ENCODE assay signal across 14 cellular contexts in the genomic region with DNA sequence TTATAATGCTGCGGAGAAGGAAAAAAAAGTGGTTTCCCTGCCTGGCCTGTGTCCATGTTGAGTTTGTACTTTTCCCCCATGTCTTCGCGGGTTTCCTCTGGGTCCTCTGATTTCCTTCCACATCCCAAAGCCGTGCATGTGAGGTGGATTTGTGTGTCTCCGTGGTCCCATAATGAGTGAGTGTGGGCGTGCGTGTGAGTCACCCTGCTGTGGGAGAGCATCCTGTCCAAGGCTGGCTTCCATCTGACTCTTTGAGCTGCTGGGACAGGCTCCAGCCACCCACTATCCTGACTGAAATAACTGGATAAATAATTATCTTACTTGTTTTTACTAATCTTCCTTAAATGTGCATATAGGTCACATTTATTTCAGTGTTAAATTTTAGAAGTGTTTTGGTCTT. TPM values are rescaled to one million over a fixed set of nuclear protein-coding genes. Genes with fewer than 3 reads are reported as not detected.
DNase-seq lines count a peak whose midpoint lies in the region; ATAC-seq and TF ChIP-seq lines count a peak whose summit lies in the region.
"Had no signal": no experiment of that assay in that cellular context is flagged by ENCODE, and none has a peak within 500 bp of the region (broad histone marks: within the 10 kb centered on the region; RNA-seq: fewer than 3 reads in every experiment).

No MANE protein-coding gene starts in this region.

- H3K9me3 ChIP-seq in left ventricle myocardium inferior (replicated peaks) (no peaks in the 10 kb centered on the region), prostate gland (no peaks in the 10 kb centered on the region), neural progenitor cell (ENCODE audit: low read depth) (no peaks in the 10 kb centered on the region)
- H3K9me3 ChIP-seq: vagina had no signal

- ATAC-seq in GM18498 (IDR thresholded peaks at IDR 0.05; ENCODE audit: unreplicated experiment): no peak
- ATAC-seq: natural killer cell had no signal

- no peaks in the 10 kb centered on the region for H3K4me1 Mint-ChIP-seq in neural progenitor cell

- WGBS in prostate gland: 51% methylated on average over 7 of the region's 7 CpGs

- in situ Hi-C loops in brain microvascular endothelial cell (cut with HindIII; ENCODE audit: low pct_ligation_motif_present, low sequenced_read_pairs): no loop called here

- H3K4me3 Mint-ChIP-seq in neural progenitor cell: no peak overlapping the region
- H3K4me3 Mint-ChIP-seq: natural killer cell had no signal

- H3K4me1 ChIP-seq in left ventricle myocardium inferior: peaks cover 20% of the 10 kb centered on the region
- no peaks in the 10 kb centered on the region for H3K4me1 ChIP-seq in prostate gland (replicated peaks)
- H3K4me1 ChIP-seq in neural progenitor cell: no peaks in the 10 kb centered on the region

- intact Hi-C loops in left ventricle myocardium inferior (cut with micrococcal nuclease) (no loop called here), prostate gland (cut with DNase I) (no loop called here)

- H3K9ac ChIP-seq in neural progenitor cell: no peak overlapping the region

- no peaks in the 10 kb centered on the region for H3K9me3 Mint-ChIP-seq in neural progenitor cell
- H3K9me3 Mint-ChIP-seq: natural killer cell had no signal

- DNase-seq in GM04504 (ENCODE audit: low read depth): peak; percentile 62
- peak; percentile 77 for DNase-seq in brain microvascular endothelial cell
- DNase-seq in left ventricle myocardium inferior: peak; percentile 52
- peak; percentile 94 for DNase-seq in skeletal muscle cell (ENCODE audit: low read depth)
- no peak for DNase-seq in stimulated activated CD4-positive, alpha-beta T cell treated with anti-CD3 and anti-CD28 coated beads, Interleukin-4, amount 100 ng/mL, for 4 hours
- DNase-seq in prostate gland (ENCODE audit: low spot score): no peak
- DNase-seq in neural progenitor cell (ENCODE audit: low spot score): no peak
- DNase-seq: activated CD4-positive, alpha-beta T cell treated with anti-CD3 and anti-CD28 coated beads, Interleukin-2, amount 50 U/mL, for 1 hour; DND-41; natural killer cell; NCI-H2029 treated with DMSO at 0.1 percent for 48 hours; SHP77 treated with DMSO at 0.1 percent for 48 hours had no signal

- no peak overlapping the region for H3K27ac Mint-ChIP-seq in neural progenitor cell
- H3K27ac Mint-ChIP-seq: natural killer cell had no signal

- no peak for TF ChIP-seq POLR2A in prostate gland (IDR thresholded peaks at IDR 0.05)

- no peaks in the 10 kb centered on the region for H3F3A ChIP-seq in neural progenitor cell (ENCODE audit: low read depth)

- H4K20me1 ChIP-seq in neural progenitor cell (ENCODE audit: low read depth): no peaks in the 10 kb centered on the region

- H3K27me3 ChIP-seq in brain microvascular endothelial cell (replicated peaks): no peaks in the 10 kb centered on the region
- H3K27me3 ChIP-seq in left ventricle myocardium inferior (ENCODE audit: low read depth): peaks cover 6% of the 10 kb centered on the region
- no peaks in the 10 kb centered on the region for H3K27me3 ChIP-seq in prostate gland (replicated peaks; ENCODE audit: insufficient read depth)
- no peaks in the 10 kb centered on the region for H3K27me3 ChIP-seq in neural progenitor cell
- H3K27me3 ChIP-seq: vagina had no signal

- no peaks in the 10 kb centered on the region for H3K79me2 ChIP-seq in neural progenitor cell (ENCODE audit: low read depth)

- H3K27me3 Mint-ChIP-seq in neural progenitor cell (ENCODE audit: insufficient read depth, low read depth): no peaks in the 10 kb centered on the region

- TF ChIP-seq CTCF in brain microvascular endothelial cell (IDR thresholded peaks at IDR 0.05; ENCODE audit: low read depth, low read length, missing control alignments) (no peak), left ventricle myocardium inferior (IDR thresholded peaks at IDR 0.05; ENCODE audit: borderline replicate concordance) (no peak), prostate gland (IDR thresholded peaks at IDR 0.05) (no peak), neural progenitor cell (IDR thresholded peaks at IDR 0.05) (no peak)

- no peak overlapping the region for H3K4me3 ChIP-seq in brain microvascular endothelial cell (ENCODE audit: low read depth, low read length)
- no peak overlapping the region for H3K4me3 ChIP-seq in left ventricle myocardium inferior
- H3K4me3 ChIP-seq in skeletal muscle cell (ENCODE audit: low read depth, low read length): no peak overlapping the region
- no peak overlapping the region for H3K4me3 ChIP-seq in prostate gland
- no peak overlapping the region for H3K4me3 ChIP-seq in neural progenitor cell
- H3K4me3 ChIP-seq: vagina had no signal

- H3K27ac ChIP-seq in brain microvascular endothelial cell: no peak overlapping the region
- H3K27ac ChIP-seq in left ventricle myocardium inferior (replicated peaks): peak overlapping the region; percentile 42
- no peak overlapping the region for H3K27ac ChIP-seq in prostate gland
- no peak overlapping the region for H3K27ac ChIP-seq in neural progenitor cell
- H3K27ac ChIP-seq: vagina had no signal

- H3K4me2 ChIP-seq in neural progenitor cell: no peak overlapping the region

- H2AFZ ChIP-seq in neural progenitor cell (replicated peaks): no peak overlapping the region

- H3K36me3 Mint-ChIP-seq in neural progenitor cell: no peaks in the 10 kb centered on the region
- H3K36me3 Mint-ChIP-seq: natural killer cell had no signal

- H3K36me3 ChIP-seq in brain microvascular endothelial cell (replicated peaks) (no peaks in the 10 kb centered on the region), left ventricle myocardium inferior (no peaks in the 10 kb centered on the region), prostate gland (no peaks in the 10 kb centered on the region), neural progenitor cell (no peaks in the 10 kb centered on the region)
- H3K36me3 ChIP-seq: vagina had no signal

RNA-seq across cellular contexts. Expression of gene SNX19, which starts 29.7 kb away (rescaled TPM):
- total RNA-seq in left ventricle myocardium inferior (56.0 TPM), prostate gland (100 to 1,000 TPM in 1 of 2 donors, 10 to 100 TPM in 1; 87.7 to 115 TPM), neural progenitor cell (ENCODE audit: low replicate concordance) (32.8 and 33.4 TPM in 2 replicates)

Comparison
In these comparisons a context has a peak if more than half of its experiments do, and no peak if none do; other contexts are left out.
1. DNase-seq: peak in GM04504 (single experiment), brain microvascular endothelial cell (single experiment), left ventricle myocardium inferior (single experiment) and skeletal muscle cell (single experiment); none in stimulated activated CD4-positive, alpha-beta T cell treated with anti-CD3 and anti-CD28 coated beads, Interleukin-4, amount 100 ng/mL, for 4 hours (0 of 2), prostate gland (single experiment) and neural progenitor cell (single experiment).